In the genomic region with DNA sequence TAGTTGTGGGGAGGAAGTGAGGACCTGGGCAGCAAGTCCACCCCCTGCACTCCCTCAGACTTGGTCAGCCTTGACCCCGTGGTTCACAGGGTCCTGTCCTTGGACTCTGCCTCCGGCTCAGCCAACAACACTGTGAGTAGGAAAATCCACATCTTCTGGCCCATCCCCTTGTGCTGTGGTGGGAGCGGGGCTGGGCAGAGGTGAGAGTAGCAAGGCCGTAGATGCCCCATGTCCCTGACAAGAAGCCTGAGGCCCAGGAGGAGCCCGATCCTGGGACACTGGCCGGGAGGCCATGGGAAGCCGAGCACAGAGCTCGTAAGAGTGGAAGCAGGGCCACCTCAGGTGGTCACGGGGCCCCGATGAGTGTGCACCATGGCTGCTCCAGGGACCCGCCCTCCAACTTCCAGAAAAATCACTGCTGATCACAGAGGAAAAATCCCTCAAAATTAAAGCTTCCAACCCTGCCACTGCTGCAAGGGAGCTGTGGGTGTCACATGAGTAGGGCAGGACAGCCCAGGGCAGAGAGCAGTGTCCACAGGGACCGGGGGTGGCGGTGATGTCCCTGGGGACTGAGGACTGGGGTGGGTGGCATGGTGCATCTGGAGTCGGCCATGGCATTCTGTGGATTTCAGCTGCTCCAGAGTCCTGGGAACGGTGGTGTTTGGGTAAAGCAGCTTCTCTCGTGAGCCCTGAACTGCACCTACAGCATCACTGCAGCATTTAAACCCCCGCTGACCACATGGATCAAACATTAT, we compare ENCODE assay signal across 20 cellular contexts.
DNase-seq lines count a peak whose midpoint lies in the region; ATAC-seq and TF ChIP-seq lines count a peak whose summit lies in the region.
"Had no signal": no experiment of that assay in that cellular context is flagged by ENCODE, and none has a peak within 500 bp of the region (broad histone marks: within the 10 kb centered on the region; RNA-seq: fewer than 3 reads in every experiment).

No MANE protein-coding gene starts in this region.

- peak overlapping the region; percentile 23 for H2BK15ac ChIP-seq in neuronal stem cell (ENCODE audit: low read length)

- no peaks in the 10 kb centered on the region for H3K27me3 ChIP-seq in dorsolateral prefrontal cortex
- H3K27me3 ChIP-seq in neuronal stem cell (ENCODE audit: control insufficient read depth in 3 of 3, insufficient read depth in 3 of 3, low read depth in 1 of 3, low read length in 3 of 3) = peaks cover 0 to 12% (median 0%) of the 10 kb centered on the region in 3 experiments
- no peaks in the 10 kb centered on the region for H3K27me3 ChIP-seq in transverse colon

- H3K4me3 ChIP-seq in dorsolateral prefrontal cortex = no peak overlapping the region
- no peak overlapping the region for H3K4me3 ChIP-seq in neuronal stem cell (ENCODE audit: low read length in 2 of 2)
- no peak overlapping the region for H3K4me3 ChIP-seq in transverse colon
- H3K4me3 ChIP-seq: A549, psoas muscle had no signal

- H3K4ac ChIP-seq in neuronal stem cell (ENCODE audit: low read length) = no peak overlapping the region

- H3K23ac ChIP-seq in neuronal stem cell (ENCODE audit: low read depth, low read length, poor library complexity) = no peak overlapping the region

- no peak overlapping the region for H3K14ac ChIP-seq in neuronal stem cell (ENCODE audit: low read length)

- H4K91ac ChIP-seq in neuronal stem cell (ENCODE audit: low read depth, low read length, poor library complexity) = no peak overlapping the region

- H3K36me3 ChIP-seq in neuronal stem cell (replicated peaks in 1 of 2; ENCODE audit: control insufficient read depth in 2 of 2, insufficient read depth in 2 of 2, low read length in 2 of 2) (no peaks in the 10 kb centered on the region), transverse colon (no peaks in the 10 kb centered on the region)

- no peaks in the 10 kb centered on the region for H3K79me1 ChIP-seq in neuronal stem cell (ENCODE audit: low read depth, low read length)

- TF ChIP-seq POLR2A in transverse colon (IDR thresholded peaks at IDR 0.05) = no peak

- DNase-seq in activated effector memory CD4-positive, alpha-beta T cell treated with anti-CD3 and anti-CD28 coated beads, Interleukin-2, amount 50 U/mL, for 16 hours = peak; percentile 45
- DNase-seq in activated effector memory CD4-positive, alpha-beta T cell treated with Interleukin-2 at 50 U/mL for 16 hours = no peak
- DNase-seq in dorsolateral prefrontal cortex (peak in 6 of 10 donors; percentile 1 to 31 (median 10)), neuronal stem cell (ENCODE audit: low spot score) (no peak), transverse colon (peak; percentile 2), retina (no peak)
- DNase-seq: activated CD4-positive, CD25-positive, alpha-beta regulatory T cell treated with anti-CD3 and anti-CD28 coated beads, Interleukin-2, amount 50 U/mL, for 72 hours; erythroblast; foreskin melanocyte; hypothalamus; mesendoderm; NCI-H1436 treated with DMSO at 0.1 percent for 48 hours; NCI-H2171; NCI-H526 treated with DMSO at 0.1 percent for 48 hours had no signal

- H3K4me2 ChIP-seq in neuronal stem cell (ENCODE audit: insufficient read depth, low read length, poor library complexity, severe bottlenecking) = no peak overlapping the region
- H3K4me2 ChIP-seq: A549 had no signal

- whole genome bisulfite sequencing in neuronal stem cell (ENCODE audit: extremely low coverage in 2 of 2, insufficient read length in 2 of 2, insufficient replicate concordance in 1 of 2), 2 donors = no CpG with 5 or more reads among the region's 17 CpGs
- WGBS in transverse colon (ENCODE audit: low coverage in 1 of 2), 2 donors = 76 to 87% methylated on average over 4 to 15 of the region's 17 CpGs

- H3K9me3 ChIP-seq in neuronal stem cell (replicated peaks in 1 of 2; ENCODE audit: control insufficient read depth in 2 of 2, insufficient read depth in 1 of 2, low read depth in 1 of 2, low read length in 2 of 2) = no peaks in the 10 kb centered on the region
- H3K9me3 ChIP-seq in transverse colon = no peaks in the 10 kb centered on the region
- H3K9me3 ChIP-seq: A549, psoas muscle had no signal

- no peak for TF ChIP-seq EP300 in transverse colon (IDR thresholded peaks at IDR 0.05; ENCODE audit: low read depth)

- H2BK120ac ChIP-seq in neuronal stem cell (ENCODE audit: low read depth, low read length) = no peak overlapping the region

- in situ Hi-C loops in transverse colon (cut with MboI; ENCODE audit: low pct_ligation_motif_present in 1 of 4, low pct_unique_long_range_greater_than_20kb in 1 of 4, low sequenced_read_pairs in 3 of 4) = no loop called here

- no peak overlapping the region for H4K8ac ChIP-seq in neuronal stem cell (ENCODE audit: low read depth, low read length)

- H3K9ac ChIP-seq in neuronal stem cell (ENCODE audit: low read depth, low read length, poor library complexity) = no peak overlapping the region

- no peak overlapping the region for H2BK12ac ChIP-seq in neuronal stem cell (ENCODE audit: low read length)

- no peak overlapping the region for H3K27ac ChIP-seq in dorsolateral prefrontal cortex
- no peak overlapping the region for H3K27ac ChIP-seq in neuronal stem cell (replicated peaks; ENCODE audit: low read length)
- H3K27ac ChIP-seq in transverse colon = no peak overlapping the region
- H3K27ac ChIP-seq: A549, psoas muscle, RWPE1 had no signal

- ATAC-seq in GM19324 (IDR thresholded peaks at IDR 0.05; ENCODE audit: low FRiP score, unreplicated experiment) (no peak), GM21576 (IDR thresholded peaks at IDR 0.05; ENCODE audit: unreplicated experiment) (no peak)
- ATAC-seq: A549; naive thymus-derived CD8-positive, alpha-beta T cell; psoas muscle had no signal

- H2BK5ac ChIP-seq in neuronal stem cell (ENCODE audit: low read length) = peak overlapping the region; percentile 62

- H2AFZ ChIP-seq in neuronal stem cell (ENCODE audit: low read length) = no peak overlapping the region

- peak overlapping the region; percentile 22 for H2AK5ac ChIP-seq in neuronal stem cell (ENCODE audit: low read depth, low read length)

- TF ChIP-seq CTCF in dorsolateral prefrontal cortex (IDR thresholded peaks at IDR 0.05 in 54 of 56, conservative IDR thresholded peaks at IDR 0.05 in 2 of 56; ENCODE audit: low read depth in 1 of 56, partially characterized antibody in 56 of 56) = no peak
- TF ChIP-seq CTCF in transverse colon (IDR thresholded peaks at IDR 0.05) = no peak

- peak overlapping the region; percentile 34 for H3K18ac ChIP-seq in neuronal stem cell (ENCODE audit: low read length)

- intact Hi-C loops in dorsolateral prefrontal cortex (cut with DNase I) (no loop called here), transverse colon (cut with DNase I; ENCODE audit: low total_unique reads) (no loop called here)

- H3K4me1 ChIP-seq in neuronal stem cell (ENCODE audit: control insufficient read depth in 2 of 2, insufficient read depth in 1 of 2, low read depth in 1 of 2, low read length in 2 of 2) (peaks cover 0 to 10% of the 10 kb centered on the region in 2 donors), transverse colon (peaks cover 0 to 7% (median 0%) of the 10 kb centered on the region in 4 donors)
- H3K4me1 ChIP-seq: A549 had no signal

Comparison
In these comparisons a context has a peak if more than half of its experiments do, and no peak if none do; other contexts are left out.
1. DNase-seq: peak in activated effector memory CD4-positive, alpha-beta T cell treated with anti-CD3 and anti-CD28 coated beads, Interleukin-2, amount 50 U/mL, for 16 hours (single experiment), dorsolateral prefrontal cortex (6 of 10) and transverse colon (single experiment); none in activated effector memory CD4-positive, alpha-beta T cell treated with Interleukin-2 at 50 U/mL for 16 hours (single experiment), neuronal stem cell (single experiment) and retina (single experiment).